Comparison of ENCODE assay signal across 11 cellular contexts in genomic region chr6:190596-191395, GRCh38.
DNase-seq lines count a peak whose midpoint lies in the region; ATAC-seq and TF ChIP-seq lines count a peak whose summit lies in the region.
"Had no signal": no experiment of that assay in that cellular context is flagged by ENCODE, and none has a peak within 500 bp of the region (broad histone marks: within the 10 kb centered on the region; RNA-seq: fewer than 3 reads in every experiment).

No MANE protein-coding gene starts in this region.

- intact Hi-C loops in activated CD4-positive, alpha-beta T cell treated with anti-CD3 and anti-CD28 coated beads for 36 hours (cut with DNase I, micrococcal nuclease) = no loop called here

- H3K4me1 Mint-ChIP-seq in activated CD4-positive, alpha-beta T cell treated with anti-CD3 and anti-CD28 coated beads for 36 hours = peaks cover 67% of the 10 kb centered on the region
- peaks cover 20% of the 10 kb centered on the region for H3K4me1 Mint-ChIP-seq in progenitor cell of endocrine pancreas (ENCODE audit: low read depth)

- H3K36me3 Mint-ChIP-seq in activated CD4-positive, alpha-beta T cell treated with anti-CD3 and anti-CD28 coated beads for 36 hours (ENCODE audit: low read depth) = peaks cover 4% of the 10 kb centered on the region
- H3K36me3 Mint-ChIP-seq in activated naive CD4-positive, alpha-beta T cell treated with anti-CD3 and anti-CD28 coated beads, Interleukin-2, amount 50 U/mL, for 72 hours = no peaks in the 10 kb centered on the region
- no peaks in the 10 kb centered on the region for H3K36me3 Mint-ChIP-seq in progenitor cell of endocrine pancreas (ENCODE audit: insufficient read depth)

- in situ Hi-C loops in KBM-7 (cut with MboI; ENCODE audit: low pct_unique_long_range_greater_than_20kb, low sequenced_read_pairs) = no loop called here

- TF ChIP-seq CTCF in progenitor cell of endocrine pancreas (IDR thresholded peaks at IDR 0.05; ENCODE audit: unreplicated experiment) = peak; percentile 36

- peaks cover 3% of the 10 kb centered on the region for H3K27me3 Mint-ChIP-seq in activated CD4-positive, alpha-beta T cell treated with anti-CD3 and anti-CD28 coated beads for 36 hours
- H3K27me3 Mint-ChIP-seq in progenitor cell of endocrine pancreas = no peaks in the 10 kb centered on the region

- CTCF ChIA-PET in activated CD4-positive, alpha-beta T cell treated with anti-CD3 and anti-CD28 coated beads for 36 hours (lab: Charles Lee) = interaction anchor here (1.0 to 2.4 kb wide), 9 partner anchors 8 to 209 kb away, joined by 3 to 13 read pairs (median 4); no protein-coding TSS in a partner anchor

- POLR2A ChIA-PET in activated CD4-positive, alpha-beta T cell treated with anti-CD3 and anti-CD28 coated beads for 36 hours (lab: Charles Lee) = interaction anchor here (0.6 to 1.5 kb wide), 3 partner anchors 203 to 1914 kb away, joined by 3 to 4 read pairs (median 4); no protein-coding TSS in a partner anchor

- peak overlapping the region; percentile 95 for H3K27ac Mint-ChIP-seq in activated CD4-positive, alpha-beta T cell treated with anti-CD3 and anti-CD28 coated beads for 36 hours
- H3K27ac Mint-ChIP-seq in activated naive CD4-positive, alpha-beta T cell treated with anti-CD3 and anti-CD28 coated beads, Interleukin-2, amount 50 U/mL, for 72 hours = peak overlapping the region; percentile 53 to 93
- H3K27ac Mint-ChIP-seq in progenitor cell of endocrine pancreas = no peak overlapping the region

- peak; percentile 42 for DNase-seq in activated CD4-positive, alpha-beta T cell treated with anti-CD3 and anti-CD28 coated beads for 36 hours
- no peak for DNase-seq in activated CD4-positive, alpha-beta T cell treated with anti-CD3 and anti-CD28 coated beads, Interleukin-2, amount 50 U/mL, for 1 hour
- DNase-seq in KBM-7 = peak; percentile 49
- DNase-seq in activated naive CD4-positive, alpha-beta T cell treated with anti-CD3 and anti-CD28 coated beads, Interleukin-2, amount 50 U/mL, for 72 hours (ENCODE audit: low spot score in 2 of 2) = no peak
- no peak for DNase-seq in progenitor cell of endocrine pancreas (ENCODE audit: low spot score, unreplicated experiment)
- DNase-seq in globus pallidus (ENCODE audit: low spot score) = no peak
- no peak for DNase-seq in T-helper 9 cell
- DNase-seq in NCI-H345 treated with DMSO at 0.1 percent for 48 hours (lab: John Stamatoyannopoulos, UW; ENCODE audit: unreplicated experiment) = no peak
- DNase-seq: AML-193, erythroblast, ovary had no signal

- no peak overlapping the region for H3K4me3 Mint-ChIP-seq in activated CD4-positive, alpha-beta T cell treated with anti-CD3 and anti-CD28 coated beads for 36 hours
- no peak overlapping the region for H3K4me3 Mint-ChIP-seq in progenitor cell of endocrine pancreas (ENCODE audit: low read depth)

- no peak for ATAC-seq in activated CD4-positive, alpha-beta T cell treated with anti-CD3 and anti-CD28 coated beads for 36 hours
- ATAC-seq in activated naive CD4-positive, alpha-beta T cell treated with anti-CD3 and anti-CD28 coated beads, Interleukin-2, amount 50 U/mL, for 72 hours = no peak

- peaks cover 6% of the 10 kb centered on the region for H3K9me3 Mint-ChIP-seq in activated CD4-positive, alpha-beta T cell treated with anti-CD3 and anti-CD28 coated beads for 36 hours (ENCODE audit: low read depth)
- peaks cover 0 to 7% of the 10 kb centered on the region in 2 donors for H3K9me3 Mint-ChIP-seq in activated naive CD4-positive, alpha-beta T cell treated with anti-CD3 and anti-CD28 coated beads, Interleukin-2, amount 50 U/mL, for 72 hours
- H3K9me3 Mint-ChIP-seq in progenitor cell of endocrine pancreas (ENCODE audit: low read depth) = no peaks in the 10 kb centered on the region

Comparison
In these comparisons a context has a peak if more than half of its experiments do, and no peak if none do; other contexts are left out.
1. DNase-seq: peak in activated CD4-positive, alpha-beta T cell treated with anti-CD3 and anti-CD28 coated beads for 36 hours (single experiment) and KBM-7 (single experiment); none in activated CD4-positive, alpha-beta T cell treated with anti-CD3 and anti-CD28 coated beads, Interleukin-2, amount 50 U/mL, for 1 hour (single experiment), activated naive CD4-positive, alpha-beta T cell treated with anti-CD3 and anti-CD28 coated beads, Interleukin-2, amount 50 U/mL, for 72 hours (0 of 2), progenitor cell of endocrine pancreas (single experiment), globus pallidus (single experiment), T-helper 9 cell (single experiment) and NCI-H345 treated with DMSO at 0.1 percent for 48 hours (single experiment).